19 cellular contexts compared by ENCODE assay signal in the genomic region with DNA sequence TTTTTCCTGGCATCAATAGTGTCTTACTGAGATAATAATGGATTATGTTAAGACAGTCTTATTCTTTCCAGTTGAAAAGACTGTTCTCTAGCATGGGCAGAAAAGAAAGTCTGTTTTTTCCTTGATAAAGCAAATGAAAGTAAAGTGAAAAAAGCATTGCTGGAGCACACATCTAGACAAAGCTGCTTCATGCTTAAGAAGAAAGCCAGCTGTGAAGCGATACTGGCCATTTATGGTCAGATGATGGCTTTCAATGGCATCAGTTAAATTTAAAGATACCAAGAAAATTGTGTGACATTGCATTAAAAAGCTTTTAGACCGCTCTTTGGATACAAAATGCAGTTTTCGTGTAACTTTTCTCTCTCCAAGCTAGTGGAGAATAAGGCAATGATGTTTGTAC.
"Had no signal": no experiment of that assay in that cellular context is flagged by ENCODE, and none has a peak within 500 bp of the region (broad histone marks: within the 10 kb centered on the region; RNA-seq: fewer than 3 reads in every experiment).

No MANE protein-coding gene starts in this region.

- ATAC-seq: activated CD4-positive, alpha-beta T cell treated with anti-CD3 and anti-CD28 coated beads for 36 hours; activated CD8-positive, alpha-beta T cell treated with anti-CD3 and anti-CD28 coated beads for 36 hours; activated T-cell treated with anti-CD3 and anti-CD28 coated beads, Interleukin-2, amount 50 U/mL, for 72 hours; gastrocnemius medialis; left lobe of liver; stimulated activated naive CD8-positive, alpha-beta T cell treated with anti-CD3 and anti-CD28 coated beads, Interleukin-15, amount 100 ng/mL, for 72 hours; T-cell had no signal

- H3K36me3 ChIP-seq: colonic mucosa, gastrocnemius medialis, ovary, thoracic aorta, WERI-Rb-1 had no signal

- H3K27me3 ChIP-seq: colonic mucosa, gastrocnemius medialis, ovary had no signal

- FAIRE-seq: urothelium cell line had no signal

- H3K9me3 ChIP-seq: colonic mucosa, gastrocnemius medialis, ovary, thoracic aorta had no signal

- DNase-seq: activated CD4-positive, alpha-beta T cell treated with anti-CD3 and anti-CD28 coated beads for 36 hours; activated CD8-positive, alpha-beta memory T cell treated with anti-CD3 and anti-CD28 coated beads, Interleukin-2, amount 50 U/mL, for 4 hours; activated CD8-positive, alpha-beta T cell treated with anti-CD3 and anti-CD28 coated beads for 36 hours; activated gamma-delta T cell treated with Interleukin-2 at 50 U/mL for 16 hours; activated naive CD8-positive, alpha-beta T cell treated with anti-CD3 and anti-CD28 coated beads for 36 hours; activated T-cell treated with anti-CD3 and anti-CD28 coated beads, Interleukin-2, amount 50 U/mL, for 72 hours; anterior cingulate cortex; colonic mucosa; gastrocnemius medialis; mesendoderm; nephron progenitor cell; ovary; stimulated activated CD4-positive, alpha-beta T cell treated with anti-CD3 and anti-CD28 coated beads, Interleukin-4, amount 100 ng/mL, for 4 hours; stimulated activated naive CD8-positive, alpha-beta T cell treated with anti-CD3 and anti-CD28 coated beads, Interleukin-15, amount 100 ng/mL, for 72 hours; T-cell; WERI-Rb-1 had no signal

- H3K4me3 ChIP-seq: colonic mucosa, gastrocnemius medialis, ovary, thoracic aorta had no signal

- H3K27ac ChIP-seq: colonic mucosa, gastrocnemius medialis, ovary, thoracic aorta, WERI-Rb-1 had no signal

- H3K4me1 ChIP-seq: colonic mucosa, gastrocnemius medialis had no signal
